Comparison of ENCODE assay signal across 8 cellular contexts in the genomic region with DNA sequence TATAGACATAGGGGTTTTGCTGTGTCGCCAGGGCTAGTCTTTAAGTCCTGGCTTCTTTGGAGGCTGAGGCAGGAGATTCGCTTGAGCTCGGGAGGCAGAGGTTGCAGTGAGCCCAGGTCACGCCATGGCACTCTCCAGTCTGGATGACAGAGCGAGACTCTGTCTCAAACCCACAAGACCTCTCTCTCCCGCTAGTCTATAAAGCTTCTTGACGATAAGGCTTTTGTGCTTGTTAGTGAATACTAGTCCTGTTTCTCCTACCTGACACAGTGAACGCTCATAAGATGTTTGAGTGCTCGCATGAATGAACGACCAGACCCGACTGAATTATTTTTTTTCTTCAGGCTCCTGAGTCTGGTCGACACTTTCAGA. TPM values are rescaled to one million over a fixed set of nuclear protein-coding genes. Genes with fewer than 3 reads are reported as not detected.
DNase-seq lines count a peak whose midpoint lies in the region; ATAC-seq and TF ChIP-seq lines count a peak whose summit lies in the region.

No MANE protein-coding gene starts in this region.

- ATAC-seq in GM18873 (IDR thresholded peaks at IDR 0.05; ENCODE audit: low FRiP score, unreplicated experiment) = peak; percentile 1

- no peaks in the 10 kb centered on the region for H3K9me3 Mint-ChIP-seq in activated naive CD4-positive, alpha-beta T cell treated with anti-CD3 and anti-CD28 coated beads, Interleukin-2, amount 50 U/mL, for 24 hours

- no peaks in the 10 kb centered on the region for H3K27me3 ChIP-seq in HL-60 (ENCODE audit: insufficient read depth, poor library complexity, severe bottlenecking)
- no peaks in the 10 kb centered on the region for H3K27me3 ChIP-seq in stomach

- 2 to 7% (median 4%) methylated on average over 12 of the region's 12 CpGs for WGBS in stomach, 5 donors

- TF ChIP-seq CTCF in HL-60 (IDR thresholded peaks at IDR 0.05; ENCODE audit: insufficient read depth, low read length) = no peak
- no peak for TF ChIP-seq CTCF in stomach (IDR thresholded peaks at IDR 0.05)

- H3K27ac Mint-ChIP-seq in activated naive CD4-positive, alpha-beta T cell treated with anti-CD3 and anti-CD28 coated beads, Interleukin-2, amount 50 U/mL, for 24 hours = peak overlapping the region; percentile 100

- H3K4me1 ChIP-seq in stomach = peaks cover 21 to 47% (median 36%) of the 10 kb centered on the region in 4 donors

- no peaks in the 10 kb centered on the region for H3K27me3 Mint-ChIP-seq in activated naive CD4-positive, alpha-beta T cell treated with anti-CD3 and anti-CD28 coated beads, Interleukin-2, amount 50 U/mL, for 24 hours

- no peaks in the 10 kb centered on the region for H3K9me3 ChIP-seq in stomach

- H3K4me3 ChIP-seq in HL-60 (replicated peaks; ENCODE audit: insufficient read depth, low read length) (peak overlapping the region; percentile 96), stomach (peak overlapping the region; percentile 92 to 97 (median 94))

- peak overlapping the region; percentile 100 for H3K4me3 Mint-ChIP-seq in activated naive CD4-positive, alpha-beta T cell treated with anti-CD3 and anti-CD28 coated beads, Interleukin-2, amount 50 U/mL, for 24 hours

- peak; percentile 64 to 71 for DNase-seq in AML-193 (lab: John Stamatoyannopoulos, UW)
- peak in 1 of 2 experiments; percentile 51 for DNase-seq in HL-60 (ENCODE audit: low read depth in 1 of 2, low spot score in 1 of 2)
- DNase-seq in iPS-NIHi7 (ENCODE audit: extremely low spot score) = peak; percentile 16
- DNase-seq in stomach = no peak
- no peak for DNase-seq in NCI-H2107 (lab: John Stamatoyannopoulos, UW)
- no peak for DNase-seq in DMS79 treated with DMSO at 0.1 percent for 48 hours (lab: John Stamatoyannopoulos, UW)

- peaks cover 31% of the 10 kb centered on the region for H3K36me3 Mint-ChIP-seq in activated naive CD4-positive, alpha-beta T cell treated with anti-CD3 and anti-CD28 coated beads, Interleukin-2, amount 50 U/mL, for 24 hours

- TF ChIP-seq POLR2A in stomach (IDR thresholded peaks at IDR 0.05) = no peak

- peaks cover 32% of the 10 kb centered on the region for H3K4me1 Mint-ChIP-seq in activated naive CD4-positive, alpha-beta T cell treated with anti-CD3 and anti-CD28 coated beads, Interleukin-2, amount 50 U/mL, for 24 hours

- peaks cover 2 to 33% (median 25%) of the 10 kb centered on the region in 4 donors for H3K36me3 ChIP-seq in stomach

- H3K27ac ChIP-seq in HL-60 (replicated peaks) = peak overlapping the region; percentile 93
- H3K27ac ChIP-seq in stomach = peak overlapping the region; percentile 84 to 98 (median 96)

- intact Hi-C loops in stomach (cut with DNase I; ENCODE audit: low total_unique reads) = no loop called here

- no peak for TF ChIP-seq EP300 in stomach (IDR thresholded peaks at IDR 0.05)

RNA-seq across cellular contexts. Expression of gene DDX21, which starts 0.6 kb away (rescaled TPM):
- total RNA-seq in stomach = 10 to 100 TPM; 16.8 to 85.2 (median 19.8) TPM
- 10 to 100 TPM; 14.3 to 28.7 (median 22.7) TPM for polyA plus RNA-seq in stomach

RNA-seq across cellular contexts. Expression of gene KIFBP, which starts 33.2 kb away (rescaled TPM):
- 10 to 100 TPM in 4 of 5 donors, 1 to 10 TPM in 1; 2.3 to 26.7 (median 18.0) TPM for total RNA-seq in stomach
- 10 to 100 TPM; 10.8 to 13.0 (median 11.1) TPM for polyA plus RNA-seq in stomach

RNA-seq across cellular contexts. Expression of gene DDX50, which starts 54.3 kb away (rescaled TPM):
- 100 to 1,000 TPM in 1 of 5 donors, 10 to 100 TPM in 3, 1 to 10 TPM in 1; 9.3 to 102 (median 56.2) TPM for total RNA-seq in stomach
- polyA plus RNA-seq in stomach = 10 to 100 TPM; 18.8 to 34.7 (median 23.3) TPM

Comparison
In these comparisons a context has a peak if more than half of its experiments do, and no peak if none do; other contexts are left out.
1. DNase-seq: peak in AML-193 (2 of 2) and iPS-NIHi7 (single experiment); none in stomach (single experiment), NCI-H2107 (single experiment) and DMS79 treated with DMSO at 0.1 percent for 48 hours (single experiment).